32 cellular contexts compared by ENCODE assay signal in the genomic region with DNA sequence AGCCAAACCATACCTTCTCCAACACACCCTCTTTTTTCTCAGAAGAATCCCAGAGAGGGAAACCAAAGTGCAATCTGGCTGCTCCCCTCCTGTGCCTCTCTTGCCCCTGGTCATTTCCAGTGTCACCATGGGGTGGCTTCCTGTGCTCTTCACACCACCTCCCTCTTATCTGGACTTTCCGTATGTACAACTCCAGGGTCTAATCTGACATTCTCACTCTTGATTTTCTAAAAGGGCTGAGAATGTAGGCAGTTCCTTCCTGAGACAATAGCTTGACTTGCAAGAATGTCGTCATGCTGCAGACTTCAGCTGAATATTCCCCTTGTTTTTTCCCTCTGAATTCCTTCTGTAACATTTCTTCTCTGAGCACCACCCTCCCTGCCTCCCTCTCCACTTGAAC.
"Had no signal": no experiment of that assay in that cellular context is flagged by ENCODE, and none has a peak within 500 bp of the region (broad histone marks: within the 10 kb centered on the region; RNA-seq: fewer than 3 reads in every experiment).

No MANE protein-coding gene starts in this region.

- H3K27me3 ChIP-seq: adrenal gland, cardiac muscle cell, esophagus muscularis mucosa, neutrophil, ovary, suprapubic skin, transverse colon had no signal

- H3K36me3 Mint-ChIP-seq: activated CD4-positive, alpha-beta memory T cell treated with anti-CD3 and anti-CD28 coated beads for 36 hours; activated naive CD8-positive, alpha-beta T cell treated with anti-CD3 and anti-CD28 coated beads for 36 hours; naive B cell had no signal

- H3K27ac Mint-ChIP-seq: activated CD4-positive, alpha-beta memory T cell treated with anti-CD3 and anti-CD28 coated beads for 36 hours; activated CD4-positive, alpha-beta T cell treated with anti-CD3 and anti-CD28 coated beads, Interleukin-2, amount 10 ng/mL, durations not matched to agents 24 days and 14 days; activated naive CD4-positive, alpha-beta T cell treated with anti-CD3 and anti-CD28 coated beads for 36 hours; activated naive CD8-positive, alpha-beta T cell treated with anti-CD3 and anti-CD28 coated beads for 36 hours; activated T-helper 1 cell treated with anti-CD3 and anti-CD28 coated beads, Interleukin-12 subunit alpha, Interleukin-12 subunit beta, Interleukin-2, Interleukin-4 antibody, amounts not matched to agents 30 ng/mL and 10 ng/mL and 1 ng/mL, durations not matched to agents 14 hours and 24 hours and 36 hours; effector memory CD8-positive, alpha-beta T cell; naive B cell; nephron progenitor cell; T-helper 1 cell treated with Interleukin-12 subunit alpha and Interleukin-12 subunit beta and Interleukin-4 antibody, amounts not matched to agents 30 μg/mL and 1 μg/mL, for 36 hours had no signal

- H3K9me3 ChIP-seq: adrenal gland, esophagus muscularis mucosa, left ventricle myocardium inferior, neutrophil, ovary, prostate gland, suprapubic skin, transverse colon had no signal

- H3K36me3 ChIP-seq: adrenal gland, cardiac muscle cell, left ventricle myocardium inferior, neutrophil, ovary, prostate gland, suprapubic skin, transverse colon had no signal

- H3K4me3 ChIP-seq: adrenal gland, cardiac muscle cell, coronary artery, esophagus muscularis mucosa, left ventricle myocardium inferior, lung, ovary, prostate gland, suprapubic skin, transverse colon had no signal

- H3K4me1 ChIP-seq: suprapubic skin, transverse colon had no signal

- DNase-seq: activated CD4-positive, alpha-beta memory T cell treated with anti-CD3 and anti-CD28 coated beads for 36 hours; activated CD4-positive, alpha-beta T cell treated with anti-CD3 and anti-CD28 coated beads, Interleukin-2, amount 10 ng/mL, durations not matched to agents 24 days and 14 days; activated CD8-positive, alpha-beta memory T cell treated with anti-CD3 and anti-CD28 coated beads, Interleukin-2, amount 50 U/mL, for 4 hours; activated effector memory CD4-positive, alpha-beta T cell treated with anti-CD3 and anti-CD28 coated beads, Interleukin-2, amount 50 U/mL, for 16 hours; activated naive CD4-positive, alpha-beta T cell treated with anti-CD3 and anti-CD28 coated beads for 36 hours; activated naive CD8-positive, alpha-beta T cell treated with anti-CD3 and anti-CD28 coated beads for 36 hours; activated T-cell treated with anti-CD3 and anti-CD28 coated beads, Interleukin-2, amount 50 U/mL, for 1 hour; adrenal gland; aorta; effector memory CD8-positive, alpha-beta T cell; foreskin melanocyte; islet precursor cell; left ventricle myocardium inferior; naive B cell; nephron progenitor cell; ovary; stimulated activated naive CD4-positive, alpha-beta T cell; SW 1271; T-helper 9 cell; transverse colon had no signal

- H3K27me3 Mint-ChIP-seq: activated CD4-positive, alpha-beta memory T cell treated with anti-CD3 and anti-CD28 coated beads for 36 hours; activated CD4-positive, alpha-beta T cell treated with anti-CD3 and anti-CD28 coated beads, Interleukin-2, amount 10 ng/mL, durations not matched to agents 24 days and 14 days; activated naive CD8-positive, alpha-beta T cell treated with anti-CD3 and anti-CD28 coated beads for 36 hours; brain; effector memory CD8-positive, alpha-beta T cell; naive B cell had no signal

- H3K27ac ChIP-seq: adrenal gland, cardiac muscle cell, coronary artery, esophagus muscularis mucosa, left ventricle myocardium inferior, neutrophil, ovary, prostate gland, suprapubic skin, transverse colon, VCaP had no signal

- FAIRE-seq: TTC549 had no signal

- H3K4me1 Mint-ChIP-seq: activated CD4-positive, alpha-beta T cell treated with anti-CD3 and anti-CD28 coated beads, Interleukin-2, amount 10 ng/mL, durations not matched to agents 24 days and 14 days; activated naive CD8-positive, alpha-beta T cell treated with anti-CD3 and anti-CD28 coated beads for 36 hours; naive B cell; nephron progenitor cell had no signal

- H3K4me3 Mint-ChIP-seq: activated CD4-positive, alpha-beta memory T cell treated with anti-CD3 and anti-CD28 coated beads for 36 hours; activated CD4-positive, alpha-beta T cell treated with anti-CD3 and anti-CD28 coated beads, Interleukin-2, amount 10 ng/mL, durations not matched to agents 24 days and 14 days; activated naive CD4-positive, alpha-beta T cell treated with anti-CD3 and anti-CD28 coated beads for 36 hours; activated naive CD8-positive, alpha-beta T cell treated with anti-CD3 and anti-CD28 coated beads for 36 hours; activated T-helper 1 cell treated with anti-CD3 and anti-CD28 coated beads, Interleukin-12 subunit alpha, Interleukin-12 subunit beta, Interleukin-2, Interleukin-4 antibody, amounts not matched to agents 30 ng/mL and 10 ng/mL and 1 ng/mL, durations not matched to agents 14 hours and 24 hours and 36 hours; brain; effector memory CD8-positive, alpha-beta T cell; nephron progenitor cell; T-helper 1 cell treated with Interleukin-12 subunit alpha and Interleukin-12 subunit beta and Interleukin-4 antibody, amounts not matched to agents 30 μg/mL and 1 μg/mL, for 36 hours had no signal

- H3K9me3 Mint-ChIP-seq: activated CD4-positive, alpha-beta T cell treated with anti-CD3 and anti-CD28 coated beads, Interleukin-2, amount 10 ng/mL, durations not matched to agents 24 days and 14 days; activated naive CD4-positive, alpha-beta T cell treated with anti-CD3 and anti-CD28 coated beads for 36 hours; activated naive CD8-positive, alpha-beta T cell treated with anti-CD3 and anti-CD28 coated beads for 36 hours; brain; nephron progenitor cell had no signal
